ENCODE assay signal across 11 cellular contexts in genomic region chr4:48792348-48793006, GRCh38. TPM values are rescaled to one million over a fixed set of nuclear protein-coding genes. Genes with fewer than 3 reads are reported as not detected.
DNase-seq lines count a peak whose midpoint lies in the region; ATAC-seq lines count a peak whose summit lies in the region.
"Had no signal": no experiment of that assay in that cellular context is flagged by ENCODE, and none has a peak within 500 bp of the region (broad histone marks: within the 10 kb centered on the region; RNA-seq: fewer than 3 reads in every experiment).

No MANE protein-coding gene starts in this region.

- no peaks in the 10 kb centered on the region for H3K27me3 Mint-ChIP-seq in activated naive CD8-positive, alpha-beta T cell treated with anti-CD3 and anti-CD28 coated beads for 36 hours

- no peak overlapping the region for H2AK5ac ChIP-seq in mesendoderm (ENCODE audit: low read length)

- no peaks in the 10 kb centered on the region for H3F3A ChIP-seq in GM23248 (ENCODE audit: insufficient read depth)

- in situ Hi-C loops in GM23248 (cut with MboI) = loop anchor here (25.0 kb wide), 1 partner anchor 205 kb away; no protein-coding TSS in a partner anchor

- H3K4me1 Mint-ChIP-seq in activated naive CD8-positive, alpha-beta T cell treated with anti-CD3 and anti-CD28 coated beads for 36 hours = peaks cover 14% of the 10 kb centered on the region
- H3K4me1 Mint-ChIP-seq: immature natural killer cell had no signal

- peaks cover 2% of the 10 kb centered on the region for H3K4me1 ChIP-seq in mesendoderm (ENCODE audit: control insufficient read depth, low read depth, low read length)
- H3K4me1 ChIP-seq in GM23248 (ENCODE audit: insufficient read depth) = no peaks in the 10 kb centered on the region

- no peaks in the 10 kb centered on the region for H3K79me2 ChIP-seq in mesendoderm (ENCODE audit: control insufficient read depth, insufficient read depth, low read length)
- H3K79me2 ChIP-seq in GM23248 (ENCODE audit: insufficient read depth) = no peaks in the 10 kb centered on the region

- H4K8ac ChIP-seq in mesendoderm (ENCODE audit: low read depth, low read length) = no peak overlapping the region

- no peaks in the 10 kb centered on the region for H3K79me1 ChIP-seq in mesendoderm (ENCODE audit: low read length)

- no CpG with 5 or more reads among the region's 5 CpGs for WGBS in mesendoderm (ENCODE audit: extremely low coverage, insufficient coverage, low lambda C conversion rate)
- 56% methylated on average over 5 of the region's 5 CpGs for WGBS in GM23248 (ENCODE audit: low coverage in 1 of 2, low lambda C conversion rate in 2 of 2, missing lambda C conversion rate in 2 of 2), 2 experiments

- H3K27ac ChIP-seq in mesendoderm (ENCODE audit: low read depth, low read length) (no peak overlapping the region), GM23248 (no peak overlapping the region)
- H3K27ac ChIP-seq: right lobe of liver had no signal

- no peak overlapping the region for H2BK120ac ChIP-seq in mesendoderm (ENCODE audit: low read depth, low read length)

- no peaks in the 10 kb centered on the region for H3K9me3 ChIP-seq in GM23248 (ENCODE audit: low read depth)
- H3K9me3 ChIP-seq: right lobe of liver had no signal

- H3K27me3 ChIP-seq in mesendoderm (ENCODE audit: insufficient read depth, low read length, poor library complexity) = no peaks in the 10 kb centered on the region
- H3K27me3 ChIP-seq in GM23248 (replicated peaks; ENCODE audit: insufficient read depth) = no peaks in the 10 kb centered on the region
- H3K27me3 ChIP-seq: right lobe of liver had no signal

- H3K36me3 ChIP-seq in mesendoderm (ENCODE audit: control insufficient read depth, insufficient read depth, low read length) (no peaks in the 10 kb centered on the region), GM23248 (ENCODE audit: low read depth) (no peaks in the 10 kb centered on the region)
- H3K36me3 ChIP-seq: right lobe of liver had no signal

- peak; percentile 9 for DNase-seq in activated T-cell treated with anti-CD3 and anti-CD28 coated beads for 24 hours (ENCODE audit: low read depth)
- no peak for DNase-seq in activated T-cell treated with anti-CD3 and anti-CD28 coated beads for 4 hours
- DNase-seq in activated naive CD8-positive, alpha-beta T cell treated with anti-CD3 and anti-CD28 coated beads for 36 hours = no peak
- peak; percentile 17 for DNase-seq in stimulated activated CD4-positive, alpha-beta T cell treated with anti-CD3 and anti-CD28 coated beads, Interleukin-4, amount 100 ng/mL, for 24 hours
- no peak for DNase-seq in mesendoderm
- DNase-seq in GM23248 = no peak
- DNase-seq: caudate nucleus, immature natural killer cell, right lobe of liver had no signal

- H4K5ac ChIP-seq in mesendoderm (ENCODE audit: low read length) = no peak overlapping the region

- H3K4ac ChIP-seq in mesendoderm (ENCODE audit: low read depth, low read length) = no peak overlapping the region

- H3K36me3 Mint-ChIP-seq in activated naive CD8-positive, alpha-beta T cell treated with anti-CD3 and anti-CD28 coated beads for 36 hours = no peaks in the 10 kb centered on the region
- H3K36me3 Mint-ChIP-seq: immature natural killer cell had no signal

- ATAC-seq in HG02852 (IDR thresholded peaks at IDR 0.05; ENCODE audit: unreplicated experiment) = peak; percentile 60
- no peak for ATAC-seq in HG03520 (IDR thresholded peaks at IDR 0.05; ENCODE audit: unreplicated experiment)
- ATAC-seq: right lobe of liver had no signal

- no peak overlapping the region for H3K23ac ChIP-seq in mesendoderm (ENCODE audit: low read length)

- H3K9ac ChIP-seq in mesendoderm (ENCODE audit: low read length) (no peak overlapping the region), GM23248 (no peak overlapping the region)

- no peak overlapping the region for H3K4me3 Mint-ChIP-seq in activated naive CD8-positive, alpha-beta T cell treated with anti-CD3 and anti-CD28 coated beads for 36 hours
- H3K4me3 Mint-ChIP-seq: immature natural killer cell had no signal

- no peaks in the 10 kb centered on the region for H4K20me1 ChIP-seq in GM23248 (ENCODE audit: insufficient read depth)

- no peak overlapping the region for H3K4me3 ChIP-seq in mesendoderm (ENCODE audit: low read length)
- no peak overlapping the region for H3K4me3 ChIP-seq in GM23248
- H3K4me3 ChIP-seq: right lobe of liver had no signal

- H2AFZ ChIP-seq in GM23248 = no peak overlapping the region

- H3K9me3 Mint-ChIP-seq in activated naive CD8-positive, alpha-beta T cell treated with anti-CD3 and anti-CD28 coated beads for 36 hours = no peaks in the 10 kb centered on the region
- H3K9me3 Mint-ChIP-seq: immature natural killer cell had no signal

- H3K18ac ChIP-seq in mesendoderm (ENCODE audit: low read length) = no peak overlapping the region

- H3K4me2 ChIP-seq in mesendoderm (ENCODE audit: low read length) = no peak overlapping the region
- no peak overlapping the region for H3K4me2 ChIP-seq in GM23248 (ENCODE audit: unreplicated experiment)

- no peak overlapping the region for H3K56ac ChIP-seq in mesendoderm (ENCODE audit: low read length)

- no peak overlapping the region for H2BK5ac ChIP-seq in mesendoderm (ENCODE audit: low read length)

- H3K27ac Mint-ChIP-seq in activated naive CD8-positive, alpha-beta T cell treated with anti-CD3 and anti-CD28 coated beads for 36 hours = peak overlapping the region; percentile 66
- H3K27ac Mint-ChIP-seq: immature natural killer cell had no signal

- H3K9me2 ChIP-seq in GM23248 (ENCODE audit: insufficient read depth) = peaks cover 3% of the 10 kb centered on the region; the same call in 1 of the 2 replicates

- H2BK15ac ChIP-seq in mesendoderm (replicated peaks; ENCODE audit: low read depth) = no peak overlapping the region

RNA-seq across cellular contexts. Expression of gene FRYL, which starts 12.4 kb away (rescaled TPM):
- 10 to 100 TPM; 54.0 to 63.8 TPM for total RNA-seq in activated naive CD8-positive, alpha-beta T cell treated with anti-CD3 and anti-CD28 coated beads for 36 hours
- 8.4 TPM for polyA plus RNA-seq in mesendoderm (2013, experiment 1 of 2)
- polyA plus RNA-seq in mesendoderm (2013, experiment 2 of 2) = 7.8 TPM
- total RNA-seq in GM23248 (2014; rRNA removed; shearing (Covaris generic)) = 28.4 and 34.7 TPM in 2 replicates
- polyA plus RNA-seq in GM23248 (2016; fragmentation: Nextera tagmentation; extraction: Ambion mirVana) = 12.4 and 16.6 TPM in 2 replicates

RNA-seq across cellular contexts. Expression of gene OCIAD1, which starts 38.4 kb away (rescaled TPM):
- total RNA-seq in activated naive CD8-positive, alpha-beta T cell treated with anti-CD3 and anti-CD28 coated beads for 36 hours = 100 to 1,000 TPM; 116 to 122 TPM
- polyA plus RNA-seq in mesendoderm (2013, experiment 1 of 2) = 192 TPM
- 194 TPM for polyA plus RNA-seq in mesendoderm (2013, experiment 2 of 2)
- 88.9 and 147 TPM in 2 replicates for total RNA-seq in GM23248 (2014; rRNA removed; shearing (Covaris generic))
- polyA plus RNA-seq in GM23248 (2016; fragmentation: Nextera tagmentation; extraction: Ambion mirVana) = 151 and 157 TPM in 2 replicates

Comparison
In these comparisons a context has a peak if more than half of its experiments do, and no peak if none do; other contexts are left out.
1. DNase-seq: peak in activated T-cell treated with anti-CD3 and anti-CD28 coated beads for 24 hours (single experiment) and stimulated activated CD4-positive, alpha-beta T cell treated with anti-CD3 and anti-CD28 coated beads, Interleukin-4, amount 100 ng/mL, for 24 hours (single experiment); none in activated T-cell treated with anti-CD3 and anti-CD28 coated beads for 4 hours (single experiment), activated naive CD8-positive, alpha-beta T cell treated with anti-CD3 and anti-CD28 coated beads for 36 hours (single experiment), mesendoderm (single experiment) and GM23248 (single experiment).